ENCODE assay signal across 10 cellular contexts in the genomic region with DNA sequence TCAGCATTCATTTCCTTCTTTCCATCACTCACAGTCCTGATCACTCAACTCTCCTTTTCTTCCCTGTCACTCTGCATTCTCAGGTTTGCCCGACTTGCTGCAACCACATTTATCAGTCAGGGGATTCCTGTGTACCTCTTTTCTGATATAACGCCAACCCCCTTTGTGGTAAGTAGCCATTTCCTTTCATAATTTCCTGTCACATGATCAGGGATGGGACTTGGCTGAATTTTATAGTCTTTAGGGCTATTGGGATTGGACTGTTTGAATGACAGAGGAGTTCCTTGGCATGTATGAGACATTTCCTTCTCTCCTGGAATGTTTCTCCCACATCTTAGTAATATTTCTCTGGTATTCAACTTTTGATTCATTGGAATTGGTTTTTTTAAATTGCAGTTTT. TPM values are rescaled to one million over a fixed set of nuclear protein-coding genes. Genes with fewer than 3 reads are reported as not detected.
A peak's percentile ranks its signal among the peaks of the same experiment; 100 is the strongest.
DNase-seq lines count a peak whose midpoint lies in the region; ATAC-seq, FAIRE-seq and TF ChIP-seq lines count a peak whose summit lies in the region.
"Had no signal": no experiment of that assay in that cellular context is flagged by ENCODE, and none has a peak within 500 bp of the region (broad histone marks: within the 10 kb centered on the region; RNA-seq: fewer than 3 reads in every experiment).

No MANE protein-coding gene starts in this region.

- TF ChIP-seq EP300 in GM12878 (IDR thresholded peaks at IDR 0.05; ENCODE audit: borderline replicate concordance in 1 of 2, control insufficient read depth in 1 of 2, low read depth in 2 of 2, low read length in 2 of 2) = no peak

- CTCF ChIA-PET in CD4-positive, alpha-beta memory T cell (lab: Charles Lee; ENCODE audit: partially characterized antibody) = interaction anchor here (1.2 kb wide), 1 partner anchor 34 kb away, joined by 3 read pairs; no protein-coding TSS in a partner anchor
- CTCF ChIA-PET in GM12878 (lab: Yijun Ruan, JAX) = no interaction called here

- peaks cover 6% of the 10 kb centered on the region for H3K36me3 ChIP-seq in CD4-positive, alpha-beta memory T cell (ENCODE audit: insufficient read depth, low read length)
- H3K36me3 ChIP-seq in Loucy (ENCODE audit: insufficient read depth, low read length) = peaks cover 39% of the 10 kb centered on the region
- peaks cover 9 to 21% of the 10 kb centered on the region in 2 experiments for H3K36me3 ChIP-seq in GM12878 (ENCODE audit: control insufficient read depth in 2 of 2, insufficient read depth in 2 of 2, low read length in 1 of 2)
- peaks cover 27 to 85% (median 47%) of the 10 kb centered on the region in 3 donors for H3K36me3 ChIP-seq in tibial artery

- H3K4me2 ChIP-seq in Loucy (ENCODE audit: low read depth, low read length, poor library complexity, severe bottlenecking) (peak overlapping the region; percentile 88), GM12878 (ENCODE audit: control insufficient read depth, insufficient read depth) (no peak overlapping the region)

- TF ChIP-seq CTCF in Loucy (conservative IDR thresholded peaks at IDR 0.05; ENCODE audit: low read length) (no peak), GM12878 (IDR thresholded peaks at IDR 0.05 in 2 of 3, conservative IDR thresholded peaks at IDR 0.05 in 1 of 3; ENCODE audit: control insufficient read depth in 2 of 3, extremely low read depth in 1 of 3, insufficient read depth in 1 of 3, low read depth in 3 of 3, low read length in 3 of 3) (no peak), tibial artery (IDR thresholded peaks at IDR 0.05) (no peak)

- no peak overlapping the region for H2AFZ ChIP-seq in Loucy (ENCODE audit: low read length)
- no peak overlapping the region for H2AFZ ChIP-seq in GM12878 (ENCODE audit: control insufficient read depth, low read depth, low read length)

- peaks cover 21 to 35% (median 27%) of the 10 kb centered on the region in 4 donors for H3K4me1 Mint-ChIP-seq in CD4-positive, alpha-beta memory T cell
- H3K4me1 Mint-ChIP-seq in memory B cell = peaks cover 12% of the 10 kb centered on the region

- BruUV-seq in GM12878 (replicated peaks; lab: Mats Ljungman, UMichigan) = no TSS peak

- RAD21 ChIA-PET in GM12878 (lab: Charles Lee; ENCODE audit: unreplicated experiment) = no interaction called here

- intact Hi-C loops in CD4-positive, alpha-beta memory T cell (cut with micrococcal nuclease) = no loop called here
- intact Hi-C loops in GM12878 (cut with micrococcal nuclease; ENCODE audit: unreplicated experiment) = no loop called here
- intact Hi-C loops in tibial artery (cut with DNase I; ENCODE audit: low total_unique reads) = no loop called here

- H3K36me3 Mint-ChIP-seq in CD4-positive, alpha-beta memory T cell = peaks cover 52 to 76% of the 10 kb centered on the region in 2 donors
- peaks cover 31% of the 10 kb centered on the region for H3K36me3 Mint-ChIP-seq in memory B cell

- no peaks in the 10 kb centered on the region for H3K27me3 Mint-ChIP-seq in CD4-positive, alpha-beta memory T cell
- no peaks in the 10 kb centered on the region for H3K27me3 Mint-ChIP-seq in memory B cell

- peaks cover 18% of the 10 kb centered on the region for H3K4me1 ChIP-seq in CD4-positive, alpha-beta memory T cell (ENCODE audit: insufficient read depth, low read length)
- peaks cover 51% of the 10 kb centered on the region for H3K4me1 ChIP-seq in Loucy (ENCODE audit: insufficient read depth, low read length, poor library complexity, severe bottlenecking)
- H3K4me1 ChIP-seq in GM12878 (ENCODE audit: control insufficient read depth, insufficient read depth, low read length) = peaks cover 5% of the 10 kb centered on the region; the same call in 1 of the 2 replicates
- peaks cover 0 to 10% (median 0%) of the 10 kb centered on the region in 4 donors for H3K4me1 ChIP-seq in tibial artery

- no peak overlapping the region for H3K4me3 ChIP-seq in CD4-positive, alpha-beta memory T cell (ENCODE audit: low read length in 2 of 2)
- H3K4me3 ChIP-seq in Loucy (ENCODE audit: low read length, poor library complexity, severe bottlenecking) (peak overlapping the region; percentile 68), GM12878 (no peak overlapping the region), tibial artery (no peak overlapping the region)
- H3K4me3 ChIP-seq: tibial nerve had no signal

- SMC1A ChIA-PET in GM12878 (lab: Charles Lee; ENCODE audit: uncharacterized antibody, unreplicated experiment) = interaction anchor here (1.2 kb wide), 1 partner anchor 13 kb away, joined by 3 read pairs; no protein-coding TSS in a partner anchor

- ATAC-seq in GM12878 = peak; percentile 48; the same call in 2 of the 3 replicates
- ATAC-seq in memory B cell (ENCODE audit: low read depth) = no peak
- no peak for ATAC-seq in GM21381 (IDR thresholded peaks at IDR 0.05; ENCODE audit: unreplicated experiment)

- peak overlapping the region; percentile 0 to 78 (median 49) for H3K27ac Mint-ChIP-seq in CD4-positive, alpha-beta memory T cell
- peak overlapping the region; percentile 5 for H3K27ac Mint-ChIP-seq in memory B cell

- H3K9me3 Mint-ChIP-seq in CD4-positive, alpha-beta memory T cell = no peaks in the 10 kb centered on the region
- no peaks in the 10 kb centered on the region for H3K9me3 Mint-ChIP-seq in memory B cell

- H3K9me3 ChIP-seq in CD4-positive, alpha-beta memory T cell (ENCODE audit: control insufficient read depth in 1 of 2, low read length in 2 of 2) = no peaks in the 10 kb centered on the region
- no peaks in the 10 kb centered on the region for H3K9me3 ChIP-seq in Loucy (ENCODE audit: insufficient read depth, low read depth, low read length)
- H3K9me3 ChIP-seq in GM12878 (replicated peaks; ENCODE audit: control insufficient read depth, insufficient read depth, low read length) = no peaks in the 10 kb centered on the region
- H3K9me3 ChIP-seq in tibial artery = no peaks in the 10 kb centered on the region
- H3K9me3 ChIP-seq: tibial nerve had no signal

- no peaks in the 10 kb centered on the region for H3F3A ChIP-seq in Loucy (ENCODE audit: low read depth)

- POLR2A ChIA-PET in CD4-positive, alpha-beta memory T cell (lab: Charles Lee; ENCODE audit: partially characterized antibody) = no interaction called here
- POLR2A ChIA-PET in GM12878 (lab: Charles Lee) = no interaction called here

- H3K9ac ChIP-seq in Loucy (ENCODE audit: low read depth, low read length, poor library complexity, severe bottlenecking) = peak overlapping the region; percentile 74
- no peak overlapping the region for H3K9ac ChIP-seq in GM12878 (ENCODE audit: control insufficient read depth, insufficient read depth, low read length)

- no peaks in the 10 kb centered on the region for H3K27me3 ChIP-seq in CD4-positive, alpha-beta memory T cell (ENCODE audit: insufficient read depth, low read length)
- H3K27me3 ChIP-seq in Loucy (ENCODE audit: insufficient read depth, low read length, poor library complexity, severe bottlenecking) = no peaks in the 10 kb centered on the region
- no peaks in the 10 kb centered on the region for H3K27me3 ChIP-seq in GM12878 (replicated peaks in 1 of 2; ENCODE audit: control insufficient read depth in 2 of 2, insufficient read depth in 2 of 2, low read length in 1 of 2)
- no peaks in the 10 kb centered on the region for H3K27me3 ChIP-seq in tibial artery
- H3K27me3 ChIP-seq: tibial nerve had no signal

- H4K20me1 ChIP-seq in Loucy (ENCODE audit: insufficient read depth, low read length, poor library complexity, severe bottlenecking) = no peaks in the 10 kb centered on the region
- no peaks in the 10 kb centered on the region for H4K20me1 ChIP-seq in GM12878 (ENCODE audit: control insufficient read depth, insufficient read depth)

- WGBS in GM12878 (ENCODE audit: insufficient coverage, insufficient replicate concordance, low lambda C conversion rate, missing lambda C conversion rate) = 0% methylated on average over 2 of the region's 2 CpGs

- no peak for TF ChIP-seq POLR2A in GM12878 (IDR thresholded peaks at IDR 0.05; ENCODE audit: low read depth, low read length)

- no peak overlapping the region for H3K27ac ChIP-seq in CD4-positive, alpha-beta memory T cell (ENCODE audit: low read depth, low read length)
- H3K27ac ChIP-seq in GM12878 (ENCODE audit: control insufficient read depth, insufficient read depth) = no peak overlapping the region
- H3K27ac ChIP-seq in tibial artery = no peak overlapping the region

- no peak for DNase-seq in CD4-positive, alpha-beta memory T cell
- no peak for DNase-seq in GM12878 (ENCODE audit: low read depth, low spot score)
- DNase-seq in memory B cell (ENCODE audit: low spot score in 2 of 2) = no peak
- no peak for DNase-seq in stimulated activated CD4-positive, alpha-beta T cell treated with anti-CD3 and anti-CD28 coated beads, Interleukin-4, amount 100 ng/mL, for 24 hours
- DNase-seq in tibial artery = no peak
- no peak for DNase-seq in mesenteric fat pad (ENCODE audit: low spot score)
- DNase-seq: KG1 had no signal

- H3K4me3 Mint-ChIP-seq in CD4-positive, alpha-beta memory T cell = peak overlapping the region in 4 of 8 donors; percentile 5 to 30 (median 18)
- no peak overlapping the region for H3K4me3 Mint-ChIP-seq in memory B cell

- in situ Hi-C loops in GM12878 (cut with MboI) = no loop called here

- H3K9me2 ChIP-seq in Loucy (replicated peaks; ENCODE audit: low read depth, low read length) = no peaks in the 10 kb centered on the region

- no peak for TF ChIP-seq RAD21 in GM12878 (IDR thresholded peaks at IDR 0.05; ENCODE audit: insufficient read depth, low read depth, low read length)

- peaks cover 60% of the 10 kb centered on the region for H3K79me2 ChIP-seq in Loucy (ENCODE audit: insufficient read depth, low read length)
- no peaks in the 10 kb centered on the region for H3K79me2 ChIP-seq in GM12878 (ENCODE audit: control insufficient read depth, insufficient read depth, low read length)

- no peak for FAIRE-seq in GM12878 (lab: Jason Lieb, UNC)

RNA-seq across cellular contexts. Expression of gene PGM2, which starts 11.0 kb away (rescaled TPM):
- 10 to 100 TPM; 16.9 to 18.4 TPM for total RNA-seq in CD4-positive, alpha-beta memory T cell
- polyA plus RNA-seq in CD4-positive, alpha-beta memory T cell = 10 to 100 TPM; 20.0 to 20.5 TPM
- total RNA-seq in GM12878 (2013; cell fraction: nucleolus; rRNA removed) = 38.8 and 42.8 TPM in 2 replicates
- total RNA-seq in GM12878 (2014; rRNA removed) (31.4 and 36.5 TPM in 2 replicates), GM12878 (2014; rRNA removed; fragmentation: Illumina TruSeq; extraction: Trizol) (39.7 and 40.1 TPM in 2 replicates), GM12878 (2021) (39.2 and 41.1 TPM in 2 replicates), mesenteric fat pad (20.6 TPM)
- polyA plus RNA-seq in GM12878 (2011; ENCODE audit: low read depth) = 12.4 TPM
- polyA plus RNA-seq in GM12878 (2011; rRNA removed) (39.3 and 65.2 TPM in 2 replicates), GM12878 (2014; fragmentation: Illumina TruSeq; extraction: Trizol) (35.1 and 43.9 TPM in 2 replicates), GM12878 (2014; fragmentation: Nextera tagmentation; extraction: Ambion mirVana) (10 to 100 TPM; 11.9 to 15.1 TPM), GM12878 (2014; rRNA removed) (24.2 and 24.4 TPM in 2 replicates), GM12878 (2016; fragmentation: Nextera tagmentation; extraction: Ambion mirVana) (10 to 100 TPM; 40.9 to 41.7 TPM)
- polyA plus RNA-seq in GM12878 (2011; cell fraction: cytosol; rRNA removed) = 19.4 and 20.9 TPM in 2 replicates
- 21.9 and 36.0 TPM in 2 replicates for polyA plus RNA-seq in GM12878 (2011; cell fraction: nucleus; rRNA removed)
- 15.5 and 18.3 TPM in 2 replicates for polyA plus RNA-seq in GM12878 (2012)
- polyA minus RNA-seq in GM12878 (2011; rRNA and poly(A)+ RNA removed) = 23.2 and 24.4 TPM in 2 replicates
- polyA minus RNA-seq in GM12878 (2011; cell fraction: cytosol; rRNA and poly(A)+ RNA removed) = 13.0 and 16.8 TPM in 2 replicates
- 8.8 and 13.0 TPM in 2 replicates for polyA minus RNA-seq in GM12878 (2011; cell fraction: nucleus; rRNA and poly(A)+ RNA removed)

RNA-seq across cellular contexts. Expression of gene TBC1D1, which starts 53.4 kb away (rescaled TPM):
- 10 to 100 TPM; 44.8 to 46.7 TPM for total RNA-seq in CD4-positive, alpha-beta memory T cell
- 10 to 100 TPM; 15.3 to 23.7 TPM for polyA plus RNA-seq in CD4-positive, alpha-beta memory T cell
- total RNA-seq in GM12878 (2013; cell fraction: nucleolus; rRNA removed) = 94.2 and 97.3 TPM in 2 replicates
- 93.2 and 102 TPM in 2 replicates for total RNA-seq in GM12878 (2014; rRNA removed)
- 75.4 and 79.7 TPM in 2 replicates for total RNA-seq in GM12878 (2014; rRNA removed; fragmentation: Illumina TruSeq; extraction: Trizol)
- 78.8 and 89.7 TPM in 2 replicates for total RNA-seq in GM12878 (2021)
- 41.7 TPM for polyA plus RNA-seq in GM12878 (2011; ENCODE audit: low read depth)
- 54.8 and 59.0 TPM in 2 replicates for polyA plus RNA-seq in GM12878 (2011; rRNA removed)
- 59.9 and 62.1 TPM in 2 replicates for polyA plus RNA-seq in GM12878 (2011; cell fraction: cytosol; rRNA removed)
- 42.2 and 47.0 TPM in 2 replicates for polyA plus RNA-seq in GM12878 (2011; cell fraction: nucleus; rRNA removed)
- 70.2 and 70.7 TPM in 2 replicates for polyA plus RNA-seq in GM12878 (2012)
- 49.4 and 60.9 TPM in 2 replicates for polyA plus RNA-seq in GM12878 (2014; fragmentation: Illumina TruSeq; extraction: Trizol)
- 10 to 100 TPM in 1 of 2 experiments, 1 to 10 TPM in 1; 5.3 to 15.4 TPM for polyA plus RNA-seq in GM12878 (2014; fragmentation: Nextera tagmentation; extraction: Ambion mirVana)
- 75.5 and 79.3 TPM in 2 replicates for polyA plus RNA-seq in GM12878 (2014; rRNA removed)
- 10 to 100 TPM; 29.2 to 47.9 TPM for polyA plus RNA-seq in GM12878 (2016; fragmentation: Nextera tagmentation; extraction: Ambion mirVana)
- polyA minus RNA-seq in GM12878 (2011; rRNA and poly(A)+ RNA removed) = 86.2 and 97.2 TPM in 2 replicates
- 37.2 and 46.3 TPM in 2 replicates for polyA minus RNA-seq in GM12878 (2011; cell fraction: cytosol; rRNA and poly(A)+ RNA removed)
- 31.7 and 56.9 TPM in 2 replicates for polyA minus RNA-seq in GM12878 (2011; cell fraction: nucleus; rRNA and poly(A)+ RNA removed)
- 45.3 TPM for total RNA-seq in mesenteric fat pad
